Comparison of ENCODE assay signal across 23 cellular contexts in genomic region chr19:16841391-16841926, GRCh38. TPM values are rescaled to one million over a fixed set of nuclear protein-coding genes. Genes with fewer than 3 reads are reported as not detected.
"Had no signal": no experiment of that assay in that cellular context is flagged by ENCODE, and none has a peak within 500 bp of the region (broad histone marks: within the 10 kb centered on the region; RNA-seq: fewer than 3 reads in every experiment).

No MANE protein-coding gene starts in this region.

- H3K9me3 ChIP-seq: esophagus muscularis mucosa, gastroesophageal sphincter, pancreas, sigmoid colon, stomach, thoracic aorta, tibial nerve, upper lobe of left lung had no signal

- H3K27ac ChIP-seq: epithelial cell of prostate, esophagus muscularis mucosa, foreskin keratinocyte, gastroesophageal sphincter, hepatocyte, pancreas, sigmoid colon, stomach, thoracic aorta, tibial nerve, upper lobe of left lung had no signal

- H3K4me3 ChIP-seq: dorsolateral prefrontal cortex, esophagus muscularis mucosa, gastroesophageal sphincter, hepatocyte, lung, pancreas, sigmoid colon, stomach, thoracic aorta, tibial nerve, upper lobe of left lung had no signal

- DNase-seq: central memory CD4-positive, alpha-beta T cell; effector CD4-positive, alpha-beta T cell; foreskin keratinocyte; kidney; natural killer cell; sigmoid colon; stimulated activated CD4-positive, alpha-beta T cell treated with anti-CD3 and anti-CD28 coated beads, Interleukin-2, amount 100 ng/mL, for 24 hours; stimulated activated CD4-positive, alpha-beta T cell treated with anti-CD3 and anti-CD28 coated beads, Interleukin-4, amount 100 ng/mL, for 24 hours; stimulated activated naive CD4-positive, alpha-beta T cell treated with Interleukin-2 at 50 U/mL for 16 hours; stomach; upper lobe of left lung had no signal

- H3K27me3 ChIP-seq: dorsolateral prefrontal cortex, esophagus muscularis mucosa, foreskin keratinocyte, gastroesophageal sphincter, hepatocyte, pancreas, sigmoid colon, stomach, tibial nerve, upper lobe of left lung had no signal

- ATAC-seq: foreskin keratinocyte; gastroesophageal sphincter; natural killer cell; pancreas; stimulated activated effector memory CD8-positive, alpha-beta T cell treated with anti-CD3 and anti-CD28 coated beads, Interleukin-12 subunit alpha, Interleukin-12 subunit beta, amount 100 ng/mL, for 72 hours had no signal

- H3K4me1 ChIP-seq: foreskin keratinocyte, pancreas, sigmoid colon had no signal

RNA-seq across cellular contexts. Expression of gene F2RL3, which starts 47.3 kb away (rescaled TPM):
- total RNA-seq: foreskin keratinocyte, progenitor cell of endocrine pancreas had no signal
- polyA plus RNA-seq: foreskin keratinocyte, neural cell had no signal
